In genomic region chr13:42814868-42815267, GRCh38 we compare ENCODE assay signal across 13 cellular contexts. TPM values are rescaled to one million over a fixed set of nuclear protein-coding genes. Genes with fewer than 3 reads are reported as not detected.
DNase-seq lines count a peak whose midpoint lies in the region; ATAC-seq and TF ChIP-seq lines count a peak whose summit lies in the region.
"Had no signal": no experiment of that assay in that cellular context is flagged by ENCODE, and none has a peak within 500 bp of the region (broad histone marks: within the 10 kb centered on the region; RNA-seq: fewer than 3 reads in every experiment).

No MANE protein-coding gene starts in this region.

- intact Hi-C loops in psoas muscle (cut with DNase I), result no loop called here

- no peaks in the 10 kb centered on the region for H3K9me3 ChIP-seq in psoas muscle
- H3K9me3 ChIP-seq: sigmoid colon, upper lobe of right lung had no signal

- H3K4me1 ChIP-seq in psoas muscle, result no peaks in the 10 kb centered on the region
- H3K4me1 ChIP-seq: sigmoid colon, upper lobe of right lung had no signal

- H3K36me3 ChIP-seq in psoas muscle (ENCODE audit: insufficient read depth in 1 of 2, low read depth in 1 of 2), result no peaks in the 10 kb centered on the region
- H3K36me3 ChIP-seq: sigmoid colon, upper lobe of right lung had no signal

- no peak overlapping the region for H3K4me3 ChIP-seq in psoas muscle
- H3K4me3 ChIP-seq: GM12878, sigmoid colon, upper lobe of right lung had no signal

- no peak overlapping the region for H3K27ac ChIP-seq in psoas muscle
- H3K27ac ChIP-seq: sigmoid colon, upper lobe of right lung had no signal

- no peak for ATAC-seq in psoas muscle
- ATAC-seq in HG03439 (IDR thresholded peaks at IDR 0.05; ENCODE audit: unreplicated experiment), result no peak
- ATAC-seq in GM18861 (IDR thresholded peaks at IDR 0.05; ENCODE audit: unreplicated experiment), result no peak
- ATAC-seq: GM12878, upper lobe of right lung had no signal

- no peaks in the 10 kb centered on the region for H3K27me3 ChIP-seq in psoas muscle (ENCODE audit: insufficient read depth in 3 of 3, low read length in 2 of 3)
- H3K27me3 ChIP-seq: sigmoid colon, upper lobe of right lung had no signal

- DNase-seq in AG20443 (ENCODE audit: low spot score) (peak; percentile 60), HS-5 (ENCODE audit: low read depth) (peak; percentile 53), SW480 (ENCODE audit: low spot score) (peak; percentile 13), iris pigment epithelial cell (ENCODE audit: low read depth) (peak; percentile 91), psoas muscle (no peak)
- no peak for DNase-seq in activated CD4-positive, alpha-beta T cell treated with anti-CD3 and anti-CD28 coated beads for 1 hour
- DNase-seq: COR-L47, sigmoid colon, T1000, upper lobe of right lung had no signal

- TF ChIP-seq CTCF in psoas muscle (IDR thresholded peaks at IDR 0.05), result no peak

RNA-seq across cellular contexts. Expression of gene FAM216B, which starts 33.5 kb away (rescaled TPM):
- total RNA-seq in psoas muscle, result not detected
- polyA plus RNA-seq in psoas muscle, result not detected
- total RNA-seq: GM12878, sigmoid colon, upper lobe of right lung had no signal
- polyA plus RNA-seq: GM12878 had no signal

Comparison
In these comparisons a context has a peak if more than half of its experiments do, and no peak if none do; other contexts are left out.
1. DNase-seq: peak in AG20443 (single experiment), HS-5 (single experiment), SW480 (single experiment) and iris pigment epithelial cell (single experiment); none in psoas muscle (0 of 2) and activated CD4-positive, alpha-beta T cell treated with anti-CD3 and anti-CD28 coated beads for 1 hour (single experiment).